37 cellular contexts compared by ENCODE assay signal in genomic region chr21:31107151-31107785, GRCh38.
DNase-seq lines count a peak whose midpoint lies in the region; ATAC-seq and TF ChIP-seq lines count a peak whose summit lies in the region.
"Had no signal": no experiment of that assay in that cellular context is flagged by ENCODE, and none has a peak within 500 bp of the region (broad histone marks: within the 10 kb centered on the region; RNA-seq: fewer than 3 reads in every experiment).

No MANE protein-coding gene starts in this region.

- H3K9me3 Mint-ChIP-seq in stimulated activated memory B cell treated with anti-CD40 and anti-IgM and Interleukin-4, amounts not matched to agents 10 μg/mL and 1 μg/mL and 100 μg/mL, for 72 hours: no peaks in the 10 kb centered on the region
- H3K9me3 Mint-ChIP-seq: activated T-cell treated with anti-CD3 and anti-CD28 coated beads, Interleukin-2, amount 50 U/mL, for 4 hours; stimulated activated naive CD8-positive, alpha-beta T cell treated with anti-CD3 and anti-CD28 coated beads, Interleukin-15, amount 100 ng/mL, for 72 hours had no signal

- intact Hi-C loops in dorsolateral prefrontal cortex (cut with DNase I): loop anchor here (5.0 to 10.0 kb wide), 3 partner anchors 70 to 498 kb away; partner anchors contain the start of gene TIAM1 (in 1 of the 2)

- WGBS in smooth muscle cell (ENCODE audit: low lambda C conversion rate): 73% methylated on average over 4 of the region's 4 CpGs

- no peak overlapping the region for H3K4me3 Mint-ChIP-seq in stimulated activated memory B cell treated with anti-CD40 and anti-IgM and Interleukin-4, amounts not matched to agents 10 μg/mL and 1 μg/mL and 100 μg/mL, for 72 hours
- H3K4me3 Mint-ChIP-seq: activated CD8-positive, alpha-beta memory T cell treated with anti-CD3 and anti-CD28 coated beads, Interleukin-2, amount 10 ng/mL, durations not matched to agents 7 days and 5 days; activated naive CD4-positive, alpha-beta T cell treated with anti-CD3 and anti-CD28 coated beads for 36 hours; activated T-cell treated with anti-CD3 and anti-CD28 coated beads, Interleukin-2, amount 50 U/mL, for 4 hours; memory B cell; neural progenitor cell; stimulated activated naive CD8-positive, alpha-beta T cell treated with anti-CD3 and anti-CD28 coated beads, Interleukin-15, amount 100 ng/mL, for 72 hours; T-helper 1 cell treated with Interleukin-12 subunit alpha and Interleukin-12 subunit beta and Interleukin-4 antibody, amounts not matched to agents 30 μg/mL and 1 μg/mL, for 36 hours had no signal

- H3K9ac ChIP-seq in smooth muscle cell (ENCODE audit: low read depth): no peak overlapping the region
- H3K9ac ChIP-seq: neural progenitor cell, SK-N-SH had no signal

- H3K4me1 Mint-ChIP-seq in stimulated activated memory B cell treated with anti-CD40 and anti-IgM and Interleukin-4, amounts not matched to agents 10 μg/mL and 1 μg/mL and 100 μg/mL, for 72 hours: peaks cover 16% of the 10 kb centered on the region

- H3K27ac Mint-ChIP-seq in stimulated activated memory B cell treated with anti-CD40 and anti-IgM and Interleukin-4, amounts not matched to agents 10 μg/mL and 1 μg/mL and 100 μg/mL, for 72 hours: no peak overlapping the region
- H3K27ac Mint-ChIP-seq: activated CD8-positive, alpha-beta memory T cell treated with anti-CD3 and anti-CD28 coated beads, Interleukin-2, amount 10 ng/mL, durations not matched to agents 7 days and 5 days; activated naive CD4-positive, alpha-beta T cell treated with anti-CD3 and anti-CD28 coated beads for 36 hours; memory B cell; neural progenitor cell; T-helper 1 cell treated with Interleukin-12 subunit alpha and Interleukin-12 subunit beta and Interleukin-4 antibody, amounts not matched to agents 30 μg/mL and 1 μg/mL, for 36 hours had no signal

- POLR2A ChIA-PET in HEK293 (lab: Yijun Ruan, JAX): no interaction called here

- H3F3A ChIP-seq in DOHH2 (ENCODE audit: control insufficient read depth, insufficient read depth) (peaks cover 5% of the 10 kb centered on the region), smooth muscle cell (ENCODE audit: low read depth) (peaks cover 6% of the 10 kb centered on the region)

- H3K4me1 ChIP-seq in DOHH2 (ENCODE audit: control insufficient read depth, low read length) (peaks cover 41% of the 10 kb centered on the region), HEK293 (ENCODE audit: control insufficient read depth, insufficient read depth, low read length) (peaks cover 3% of the 10 kb centered on the region; the same call in 1 of the 2 replicates), smooth muscle cell (ENCODE audit: low read depth) (no peaks in the 10 kb centered on the region)
- H3K4me1 ChIP-seq: gastroesophageal sphincter, HAP-1, neural progenitor cell, pancreas, vagina had no signal

- peaks cover 29% of the 10 kb centered on the region; the same call in 1 of the 2 replicates for H3K9me3 ChIP-seq in DOHH2 (ENCODE audit: control insufficient read depth, insufficient read depth, low read length)
- H3K9me3 ChIP-seq in HEK293 (ENCODE audit: control insufficient read depth, insufficient read depth, low read depth, low read length): no peaks in the 10 kb centered on the region
- no peaks in the 10 kb centered on the region for H3K9me3 ChIP-seq in smooth muscle cell (replicated peaks; ENCODE audit: low read depth)
- H3K9me3 ChIP-seq: gastroesophageal sphincter, HAP-1, pancreas, SK-N-SH, vagina had no signal

- H3K79me2 ChIP-seq in DOHH2 (ENCODE audit: control insufficient read depth, low read length) (no peaks in the 10 kb centered on the region), smooth muscle cell (ENCODE audit: low read depth) (no peaks in the 10 kb centered on the region)
- H3K79me2 ChIP-seq: hepatocyte had no signal

- H3K4me3 ChIP-seq in DOHH2 (ENCODE audit: low read length): peak overlapping the region; percentile 14; the same call in 1 of the 2 replicates
- no peak overlapping the region for H3K4me3 ChIP-seq in HEK293 (ENCODE audit: low read depth, low read length)
- no peak overlapping the region for H3K4me3 ChIP-seq in dorsolateral prefrontal cortex
- H3K4me3 ChIP-seq in smooth muscle cell: no peak overlapping the region
- H3K4me3 ChIP-seq: gastroesophageal sphincter, HAP-1, hepatocyte, neural progenitor cell, pancreas, vagina had no signal

- H4K20me1 ChIP-seq in DOHH2 (ENCODE audit: control insufficient read depth, insufficient read depth, low read depth, low read length) (no peaks in the 10 kb centered on the region), smooth muscle cell (ENCODE audit: low read depth) (no peaks in the 10 kb centered on the region)

- H3K4me2 ChIP-seq in DOHH2 (ENCODE audit: low read length): peak overlapping the region; percentile 51
- peak overlapping the region; percentile 9 for H3K4me2 ChIP-seq in smooth muscle cell
- H3K4me2 ChIP-seq: hepatocyte, neural progenitor cell, SK-N-SH had no signal

- H3K9me2 ChIP-seq in DOHH2 (replicated peaks; ENCODE audit: control insufficient read depth, low read length): no peaks in the 10 kb centered on the region
- H3K9me2 ChIP-seq: SK-N-SH had no signal

- ATAC-seq in HG03108 (IDR thresholded peaks at IDR 0.05; ENCODE audit: unreplicated experiment) (no peak), HG03280 (IDR thresholded peaks at IDR 0.05; ENCODE audit: unreplicated experiment) (no peak)
- no peak for ATAC-seq in stimulated activated memory B cell treated with anti-CD40 and anti-IgM and Interleukin-4, amounts not matched to agents 10 μg/mL and 1 μg/mL and 100 μg/mL, for 72 hours
- ATAC-seq: activated CD8-positive, alpha-beta memory T cell treated with anti-CD3 and anti-CD28 coated beads, Interleukin-2, amount 10 ng/mL, durations not matched to agents 7 days and 5 days; activated T-cell treated with anti-CD3 and anti-CD28 coated beads, Interleukin-2, amount 50 U/mL, for 4 hours; gastroesophageal sphincter; HepG2; Right ventricle myocardium inferior; stimulated activated naive CD8-positive, alpha-beta T cell treated with anti-CD3 and anti-CD28 coated beads, Interleukin-15, amount 100 ng/mL, for 72 hours had no signal

- DNase-seq in dorsolateral prefrontal cortex (no peak), smooth muscle cell (lab: John Stamatoyannopoulos, UW; ENCODE audit: unreplicated experiment) (no peak)
- DNase-seq: activated CD4-positive, CD25-positive, alpha-beta regulatory T cell; activated CD8-positive, alpha-beta memory T cell treated with anti-CD3 and anti-CD28 coated beads, Interleukin-2, amount 10 ng/mL, durations not matched to agents 7 days and 5 days; activated naive CD4-positive, alpha-beta T cell treated with anti-CD3 and anti-CD28 coated beads for 36 hours; activated T-cell treated with anti-CD3 and anti-CD28 coated beads, Interleukin-2, amount 50 U/mL, for 4 hours; amniotic stem cell; brain microvascular endothelial cell; Caco-2; DMS53; Karpas-422; left cardiac atrium; NCI-H1436 treated with DMSO at 0.1 percent for 48 hours; NCI-H2081 treated with DMSO at 0.1 percent for 48 hours; NCI-H2227 treated with DMSO at 0.1 percent for 48 hours; NCI-H526 treated with DMSO at 0.1 percent for 48 hours; NK-92 treated with Interleukin-12 subunit alpha and Interleukin-12 subunit beta, amount 100 ng/mL, for 24 hours; pancreas; retina; SK-N-SH; small intestine; stimulated activated CD8-positive, alpha-beta memory T cell treated with anti-CD3 and anti-CD28 coated beads, Interleukin-4, amount 100 ng/mL, for 48 hours; stimulated activated naive CD8-positive, alpha-beta T cell treated with anti-CD3 and anti-CD28 coated beads, Interleukin-15, amount 100 ng/mL, for 72 hours had no signal

- CTCF ChIA-PET in HEK293 (lab: Yijun Ruan, JAX): interaction anchor here (0.6 to 1.5 kb wide), 2 partner anchors 73 to 516 kb away, joined by 4 read pairs; no protein-coding TSS in a partner anchor

- no peaks in the 10 kb centered on the region for H3K27me3 Mint-ChIP-seq in stimulated activated memory B cell treated with anti-CD40 and anti-IgM and Interleukin-4, amounts not matched to agents 10 μg/mL and 1 μg/mL and 100 μg/mL, for 72 hours
- H3K27me3 Mint-ChIP-seq: stimulated activated naive CD8-positive, alpha-beta T cell treated with anti-CD3 and anti-CD28 coated beads, Interleukin-15, amount 100 ng/mL, for 72 hours had no signal

- no peaks in the 10 kb centered on the region for H3K36me3 Mint-ChIP-seq in stimulated activated memory B cell treated with anti-CD40 and anti-IgM and Interleukin-4, amounts not matched to agents 10 μg/mL and 1 μg/mL and 100 μg/mL, for 72 hours
- H3K36me3 Mint-ChIP-seq: activated CD8-positive, alpha-beta memory T cell treated with anti-CD3 and anti-CD28 coated beads, Interleukin-2, amount 10 ng/mL, durations not matched to agents 7 days and 5 days had no signal

- H3K27me3 ChIP-seq in DOHH2 (ENCODE audit: control insufficient read depth, low read length) (no peaks in the 10 kb centered on the region), dorsolateral prefrontal cortex (no peaks in the 10 kb centered on the region), smooth muscle cell (ENCODE audit: low read depth) (no peaks in the 10 kb centered on the region)
- H3K27me3 ChIP-seq: brain microvascular endothelial cell, gastroesophageal sphincter, hepatocyte, neural progenitor cell, pancreas, vagina had no signal

- no peaks in the 10 kb centered on the region for H3K36me3 ChIP-seq in DOHH2 (ENCODE audit: control insufficient read depth, low read length)
- no peaks in the 10 kb centered on the region for H3K36me3 ChIP-seq in HEK293 (ENCODE audit: control insufficient read depth in 2 of 2, insufficient read depth in 1 of 2, low read length in 2 of 2)
- H3K36me3 ChIP-seq in smooth muscle cell (ENCODE audit: low read depth): no peaks in the 10 kb centered on the region
- H3K36me3 ChIP-seq: brain microvascular endothelial cell, gastroesophageal sphincter, HAP-1, neural progenitor cell, pancreas, vagina had no signal

- H2AFZ ChIP-seq in smooth muscle cell (ENCODE audit: low read depth): no peak overlapping the region
- H2AFZ ChIP-seq: hepatocyte, neural progenitor cell had no signal

- TF ChIP-seq CTCF in DOHH2 (IDR thresholded peaks at IDR 0.05; ENCODE audit: low read depth, low read length, poor library complexity, severe bottlenecking) (no peak), HEK293 (tag by site-specific recombination; IDR thresholded peaks at IDR 0.05) (no peak), dorsolateral prefrontal cortex (IDR thresholded peaks at IDR 0.05 in 54 of 56, conservative IDR thresholded peaks at IDR 0.05 in 2 of 56; ENCODE audit: low read depth in 1 of 56, partially characterized antibody in 56 of 56) (no peak), smooth muscle cell (IDR thresholded peaks at IDR 0.05; ENCODE audit: borderline replicate concordance, insufficient read depth, poor library complexity, severe bottlenecking) (no peak)

- peak overlapping the region; percentile 56 for H3K27ac ChIP-seq in DOHH2 (ENCODE audit: low read depth, low read length)
- H3K27ac ChIP-seq in HEK293 (ENCODE audit: extremely low read depth, low read depth, low read length): no peak overlapping the region
- H3K27ac ChIP-seq in dorsolateral prefrontal cortex: peak overlapping the region in 31 of 59 donors; percentile 10 to 70 (median 42)
- peak overlapping the region; percentile 39 for H3K27ac ChIP-seq in smooth muscle cell (ENCODE audit: low read depth)
- H3K27ac ChIP-seq: brain microvascular endothelial cell, gastroesophageal sphincter, hepatocyte, neural progenitor cell, pancreas, vagina had no signal

TF ChIP-seq in HEK293, 187 proteins besides CTCF, POLR2A, EP300 and RAD21:
- TF ChIP-seq ZNF585B (tag by site-specific recombination; IDR thresholded peaks at IDR 0.05): peak; percentile 91
- TF ChIP-seq ZNF16 (tag by site-specific recombination; IDR thresholded peaks at IDR 0.05; ENCODE audit: low read depth): no peak
